26 cellular contexts compared by ENCODE assay signal in genomic region chr22:32327596-32328171, GRCh38. TPM values are rescaled to one million over a fixed set of nuclear protein-coding genes. Genes with fewer than 3 reads are reported as not detected.
"Had no signal": no experiment of that assay in that cellular context is flagged by ENCODE, and none has a peak within 500 bp of the region (broad histone marks: within the 10 kb centered on the region; RNA-seq: fewer than 3 reads in every experiment).

No MANE protein-coding gene starts in this region.

- DNase-seq: activated CD4-positive, alpha-beta T cell treated with anti-CD3 and anti-CD28 coated beads for 1 hour; activated CD4-positive, alpha-beta T cell treated with anti-CD3 and anti-CD28 coated beads, Interleukin-2, amount 50 U/mL, for 1 hour; activated effector memory CD4-positive, alpha-beta T cell treated with anti-CD3 and anti-CD28 coated beads, Interleukin-2, amount 50 U/mL, for 16 hours; activated naive CD4-positive, alpha-beta T cell treated with anti-CD3 and anti-CD28 coated beads, Interleukin-2, amount 50 U/mL, for 16 hours; activated T-cell treated with anti-CD3 and anti-CD28 coated beads for 4 hours; anterior cingulate cortex; body of pancreas; effector CD4-positive, alpha-beta T cell; ovary; psoas muscle; right cardiac atrium; stimulated activated CD4-positive, alpha-beta T cell treated with anti-CD3 and anti-CD28 coated beads, Interleukin-4, amount 100 ng/mL, for 4 hours; stimulated activated naive CD8-positive, alpha-beta T cell treated with anti-CD3 and anti-CD28 coated beads, Interleukin-15, Interleukin-2, amounts not matched to agents 100 U/mL and 50 U/mL, for 24 hours; substantia nigra; T-helper 1 cell had no signal

- H3K36me3 ChIP-seq: cardiac muscle cell, left lung, ovary, tibial artery had no signal

- H3K4me1 ChIP-seq: body of pancreas, left lung, psoas muscle, tibial artery had no signal

- H3K27ac ChIP-seq: body of pancreas, cardiac muscle cell, left lung, ovary, psoas muscle, tibial artery had no signal

- H3K9me3 ChIP-seq: body of pancreas, left lung, ovary, psoas muscle, tibial artery had no signal

- H3K27me3 ChIP-seq: body of pancreas, cardiac muscle cell, ovary had no signal

- ATAC-seq: body of pancreas; left lung; naive thymus-derived CD8-positive, alpha-beta T cell; psoas muscle; right cardiac atrium; stimulated activated naive CD8-positive, alpha-beta T cell treated with anti-CD3 and anti-CD28 coated beads, Interleukin-15, Interleukin-2, amounts not matched to agents 100 U/mL and 50 U/mL, for 24 hours had no signal

- H3K4me3 ChIP-seq: body of pancreas, cardiac muscle cell, left lung, ovary, psoas muscle, tibial artery had no signal

RNA-seq across cellular contexts. Expression of gene RFPL3, which starts 30.0 kb away (rescaled TPM):
- total RNA-seq: activated CD8-positive, alpha-beta memory T cell treated with anti-CD3 and anti-CD28 coated beads for 36 hours; body of pancreas; cardiac muscle cell; cerebellum; epithelial cell of proximal tubule; fibroblast of villous mesenchyme; kidney epithelial cell; left lung; lung microvascular endothelial cell; mesothelial cell of epicardium; naive thymus-derived CD8-positive, alpha-beta T cell; ovary; psoas muscle; right cardiac atrium had no signal
- polyA plus RNA-seq: cardiac muscle cell; naive thymus-derived CD8-positive, alpha-beta T cell; psoas muscle; right cardiac atrium had no signal
